16 cellular contexts compared by ENCODE assay signal in genomic region chr3:43298292-43298691, GRCh38. TPM values are rescaled to one million over a fixed set of nuclear protein-coding genes. Genes with fewer than 3 reads are reported as not detected.
DNase-seq lines count a peak whose midpoint lies in the region; ATAC-seq and TF ChIP-seq lines count a peak whose summit lies in the region.
"Had no signal": no experiment of that assay in that cellular context is flagged by ENCODE, and none has a peak within 500 bp of the region (broad histone marks: within the 10 kb centered on the region; RNA-seq: fewer than 3 reads in every experiment).

No MANE protein-coding gene starts in this region.

- H3K27me3 Mint-ChIP-seq in activated CD4-positive, alpha-beta T cell treated with anti-CD3 and anti-CD28 coated beads for 36 hours = no peaks in the 10 kb centered on the region

- H3K9me3 ChIP-seq in MM.1S (replicated peaks; ENCODE audit: insufficient read depth, low read length) (no peaks in the 10 kb centered on the region), heart left ventricle (no peaks in the 10 kb centered on the region), psoas muscle (no peaks in the 10 kb centered on the region), WERI-Rb-1 (ENCODE audit: severe bottlenecking) (no peaks in the 10 kb centered on the region)
- H3K9me3 ChIP-seq: Caco-2, HAP-1 had no signal

- no peak overlapping the region for H2AFZ ChIP-seq in MM.1S (ENCODE audit: low read length)

- H3K27ac ChIP-seq in MM.1S (ENCODE audit: low read length) = no peak overlapping the region
- H3K27ac ChIP-seq in heart left ventricle = peak overlapping the region in 11 of 12 donors; percentile 8 to 71 (median 52)
- no peak overlapping the region for H3K27ac ChIP-seq in psoas muscle
- no peak overlapping the region for H3K27ac ChIP-seq in WERI-Rb-1
- no peak overlapping the region for H3K27ac ChIP-seq in dorsolateral prefrontal cortex

- H3K4me3 ChIP-seq in MM.1S (ENCODE audit: low read length) = no peak overlapping the region
- no peak overlapping the region for H3K4me3 ChIP-seq in heart left ventricle
- no peak overlapping the region for H3K4me3 ChIP-seq in psoas muscle
- H3K4me3 ChIP-seq in WERI-Rb-1 (ENCODE audit: low read depth, low read length) = no peak overlapping the region
- no peak overlapping the region for H3K4me3 ChIP-seq in dorsolateral prefrontal cortex
- H3K4me3 ChIP-seq: HAP-1 had no signal

- H3K27ac Mint-ChIP-seq in activated CD4-positive, alpha-beta T cell treated with anti-CD3 and anti-CD28 coated beads for 36 hours = peak overlapping the region; percentile 77
- H3K27ac Mint-ChIP-seq: mesothelial cell of epicardium had no signal

- peak overlapping the region; percentile 52 for H3K4me3 Mint-ChIP-seq in activated CD4-positive, alpha-beta T cell treated with anti-CD3 and anti-CD28 coated beads for 36 hours
- H3K4me3 Mint-ChIP-seq: mesothelial cell of epicardium had no signal

- WGBS in heart left ventricle, 4 donors = 64 to 72% (median 69%) methylated on average over 2 of the region's 2 CpGs
- 36 to 49% (median 43%) methylated on average over 2 of the region's 2 CpGs for WGBS in psoas muscle, 3 donors

- H3K36me3 ChIP-seq in MM.1S (replicated peaks; ENCODE audit: insufficient read depth, low read length) (no peaks in the 10 kb centered on the region; the same call in 1 of the 2 replicates), heart left ventricle (peaks cover 0 to 17% (median 5%) of the 10 kb centered on the region in 9 donors), psoas muscle (ENCODE audit: insufficient read depth in 1 of 2, low read depth in 1 of 2) (peaks cover 3% of the 10 kb centered on the region in 2 donors), WERI-Rb-1 (peaks cover 3% of the 10 kb centered on the region)

- 0 out of 2 replicates have a peak overlapping the region, but pooled peaks have one; percentile 52 for H3K4me2 ChIP-seq in MM.1S (ENCODE audit: low read depth, low read length)

- ATAC-seq in activated CD4-positive, alpha-beta T cell treated with anti-CD3 and anti-CD28 coated beads for 36 hours = no peak
- peak; percentile 72 to 87 (median 78) for ATAC-seq in heart left ventricle
- ATAC-seq in psoas muscle = peak; percentile 49 to 89 (median 85)
- no peak for ATAC-seq in omental fat pad (ENCODE audit: low FRiP score)

- peaks cover 8% of the 10 kb centered on the region for H3K36me3 Mint-ChIP-seq in activated CD4-positive, alpha-beta T cell treated with anti-CD3 and anti-CD28 coated beads for 36 hours (ENCODE audit: low read depth)

- H3K4me1 Mint-ChIP-seq in activated CD4-positive, alpha-beta T cell treated with anti-CD3 and anti-CD28 coated beads for 36 hours = peaks cover 77% of the 10 kb centered on the region

- no peak for DNase-seq in activated CD4-positive, alpha-beta T cell treated with anti-CD3 and anti-CD28 coated beads for 36 hours
- DNase-seq in activated CD4-positive, alpha-beta T cell treated with anti-CD3 and anti-CD28 coated beads, Interleukin-2, amount 50 U/mL, for 4 hours = no peak
- DNase-seq in MM.1S = no peak
- peak in 1 of 5 donors; percentile 47 for DNase-seq in heart left ventricle
- DNase-seq in psoas muscle = no peak
- no peak for DNase-seq in omental fat pad (ENCODE audit: low spot score)
- no peak for DNase-seq in WERI-Rb-1
- DNase-seq in dorsolateral prefrontal cortex = no peak
- DNase-seq: aorta; Caco-2; NCI-H1694 treated with DMSO at 0.1 percent for 48 hours; NCI-H510A; stimulated activated CD4-positive, alpha-beta T cell treated with anti-CD3 and anti-CD28 coated beads, Interleukin-4, amount 100 ng/mL, for 24 hours; SW 1271 had no signal

- no peaks in the 10 kb centered on the region for H3K9me2 ChIP-seq in MM.1S (replicated peaks; ENCODE audit: insufficient read depth, low read length)

- H3K79me2 ChIP-seq in MM.1S (ENCODE audit: low read length) = peaks cover 95% of the 10 kb centered on the region

- CTCF ChIA-PET in activated CD4-positive, alpha-beta T cell treated with anti-CD3 and anti-CD28 coated beads for 36 hours (lab: Charles Lee) = interaction anchor here (0.6 to 3.2 kb wide), 3 partner anchors 9 to 503 kb away, joined by 3 to 14 read pairs (median 4); no protein-coding TSS in a partner anchor

- H4K20me1 ChIP-seq in MM.1S (ENCODE audit: insufficient read depth, low read length) = 0 out of 2 replicates have a peak, but pooled peaks cover 6% of the 10 kb centered on the region

- no peaks in the 10 kb centered on the region for H3K9me3 Mint-ChIP-seq in activated CD4-positive, alpha-beta T cell treated with anti-CD3 and anti-CD28 coated beads for 36 hours (ENCODE audit: low read depth)
- H3K9me3 Mint-ChIP-seq: mesothelial cell of epicardium had no signal

- no peaks in the 10 kb centered on the region for H3F3A ChIP-seq in MM.1S (ENCODE audit: insufficient read depth, low read length)

- POLR2A ChIA-PET in activated CD4-positive, alpha-beta T cell treated with anti-CD3 and anti-CD28 coated beads for 36 hours (lab: Charles Lee) = interaction anchor here (0.6 kb wide), 1 partner anchor 416 kb away, joined by 4 read pairs; no protein-coding TSS in a partner anchor

- no peak overlapping the region for H3K9ac ChIP-seq in MM.1S (ENCODE audit: low read length)

- intact Hi-C loops in activated CD4-positive, alpha-beta T cell treated with anti-CD3 and anti-CD28 coated beads for 36 hours (cut with DNase I, micrococcal nuclease) = no loop called here
- intact Hi-C loops in heart left ventricle (cut with DNase I) (loop anchor here in 1 of 10 donors (10.0 kb wide), 1 partner anchor 127 kb away; no protein-coding TSS in a partner anchor), psoas muscle (cut with DNase I) (no loop called here), dorsolateral prefrontal cortex (cut with DNase I) (no loop called here)

- H3K27me3 ChIP-seq in MM.1S (replicated peaks; ENCODE audit: insufficient read depth, low read length) = no peaks in the 10 kb centered on the region
- no peaks in the 10 kb centered on the region for H3K27me3 ChIP-seq in heart left ventricle
- no peaks in the 10 kb centered on the region for H3K27me3 ChIP-seq in psoas muscle (ENCODE audit: insufficient read depth in 3 of 3, low read length in 2 of 3)
- no peaks in the 10 kb centered on the region for H3K27me3 ChIP-seq in WERI-Rb-1 (ENCODE audit: insufficient read depth, low read depth, severe bottlenecking)
- no peaks in the 10 kb centered on the region for H3K27me3 ChIP-seq in dorsolateral prefrontal cortex

- no peak for TF ChIP-seq POLR2A in heart left ventricle (IDR thresholded peaks at IDR 0.05)

- TF ChIP-seq CTCF in MM.1S (IDR thresholded peaks at IDR 0.05; ENCODE audit: low read length) (no peak), heart left ventricle (IDR thresholded peaks at IDR 0.05) (no peak), psoas muscle (IDR thresholded peaks at IDR 0.05) (no peak), omental fat pad (IDR thresholded peaks at IDR 0.05) (no peak), WERI-Rb-1 (IDR thresholded peaks at IDR 0.05; ENCODE audit: low read depth, low read length) (no peak), dorsolateral prefrontal cortex (IDR thresholded peaks at IDR 0.05 in 54 of 56, conservative IDR thresholded peaks at IDR 0.05 in 2 of 56; ENCODE audit: low read depth in 1 of 56, partially characterized antibody in 56 of 56) (no peak)

- peaks cover 49% of the 10 kb centered on the region for H3K4me1 ChIP-seq in MM.1S (ENCODE audit: low read length)
- H3K4me1 ChIP-seq in heart left ventricle = peaks cover 16 to 91% (median 72%) of the 10 kb centered on the region in 12 donors
- peaks cover 38% of the 10 kb centered on the region for H3K4me1 ChIP-seq in psoas muscle
- H3K4me1 ChIP-seq: HAP-1 had no signal

RNA-seq across cellular contexts. Expression of gene SNRK, which starts 12.0 kb away (rescaled TPM):
- total RNA-seq in activated CD4-positive, alpha-beta T cell treated with anti-CD3 and anti-CD28 coated beads for 36 hours = 10 to 100 TPM; 19.5 to 22.9 TPM
- 10 to 100 TPM; 16.8 to 41.5 (median 23.8) TPM for total RNA-seq in heart left ventricle
- 10 to 100 TPM in 1 of 2 donors, 1 to 10 TPM in 1; 9.3 to 19.0 TPM for polyA plus RNA-seq in heart left ventricle
- total RNA-seq in psoas muscle = 10 to 100 TPM; 18.8 to 25.6 (median 21.5) TPM
- polyA plus RNA-seq in psoas muscle = 1 to 10 TPM; 6.8 to 8.5 (median 7.8) TPM
- total RNA-seq in omental fat pad = 10 to 100 TPM; 41.9 to 96.0 (median 61.1) TPM
- total RNA-seq in dorsolateral prefrontal cortex = 10 to 100 TPM; 21.1 to 62.5 (median 44.5) TPM

Comparison
In these comparisons a context has a peak if more than half of its experiments do, and no peak if none do; other contexts are left out.
1. ATAC-seq: peak in heart left ventricle (4 of 4) and psoas muscle (4 of 4); none in activated CD4-positive, alpha-beta T cell treated with anti-CD3 and anti-CD28 coated beads for 36 hours (single experiment) and omental fat pad (single experiment).
2. H3K27ac ChIP-seq: peak in heart left ventricle (11 of 12); none in MM.1S (single experiment), psoas muscle (single experiment), WERI-Rb-1 (single experiment) and dorsolateral prefrontal cortex (0 of 59).